12 cellular contexts compared by ENCODE assay signal in genomic region chr2:66587216-66587615, GRCh38.
A peak's percentile ranks its signal among the peaks of the same experiment; 100 is the strongest.
DNase-seq lines count a peak whose midpoint lies in the region; ATAC-seq, FAIRE-seq and TF ChIP-seq lines count a peak whose summit lies in the region.
"Had no signal": no experiment of that assay in that cellular context is flagged by ENCODE, and none has a peak within 500 bp of the region (broad histone marks: within the 10 kb centered on the region; RNA-seq: fewer than 3 reads in every experiment).

No MANE protein-coding gene starts in this region.

- POLR2A ChIA-PET in PC-3 (lab: Charles Lee; ENCODE audit: unreplicated experiment), result no interaction called here

- peak; percentile 62; the same call in 1 of the 2 replicates for ATAC-seq in PC-3
- ATAC-seq in foreskin keratinocyte, result no peak
- ATAC-seq in HG02588 (IDR thresholded peaks at IDR 0.05; ENCODE audit: unreplicated experiment), result no peak

- no peak overlapping the region for H3K9ac ChIP-seq in GM23248
- no peak overlapping the region for H3K9ac ChIP-seq in PC-3 (ENCODE audit: low read length)

- no peak for FAIRE-seq in GM12891 (lab: Jason Lieb, UNC)

- in situ Hi-C loops in GM23248 (cut with MboI), result loop anchor here (10.0 kb wide), 1 partner anchor 1248 kb away; no protein-coding TSS in a partner anchor

- no peaks in the 10 kb centered on the region for H4K20me1 ChIP-seq in GM23248 (ENCODE audit: insufficient read depth)
- H4K20me1 ChIP-seq in PC-3 (ENCODE audit: low read length), result no peaks in the 10 kb centered on the region

- no peak overlapping the region for H2AFZ ChIP-seq in GM23248
- no peak overlapping the region for H2AFZ ChIP-seq in PC-3 (ENCODE audit: low read length)

- CTCF ChIA-PET in PC-3 (lab: Charles Lee), result no interaction called here

- no TSS peak for BruUV-seq in PC-3 (replicated peaks; lab: Mats Ljungman, UMichigan)

- no peak overlapping the region for H3K27ac ChIP-seq in GM23248
- H3K27ac ChIP-seq in PC-3 (ENCODE audit: low read length), result no peak overlapping the region
- no peak overlapping the region for H3K27ac ChIP-seq in foreskin keratinocyte
- no peak overlapping the region for H3K27ac ChIP-seq in prostate gland
- H3K27ac ChIP-seq: epithelial cell of prostate had no signal

- intact Hi-C loops in PC-3 (cut with micrococcal nuclease), result no loop called here
- intact Hi-C loops in prostate gland (cut with DNase I), result loop anchor here (10.0 kb wide), 2 partner anchors 888 to 1068 kb away; no protein-coding TSS in a partner anchor

- no peak overlapping the region for H3K4me3 ChIP-seq in GM23248
- no peak overlapping the region for H3K4me3 ChIP-seq in PC-3 (ENCODE audit: low read length)
- H3K4me3 ChIP-seq in prostate gland, result no peak overlapping the region

- H3K4me1 ChIP-seq in GM23248 (ENCODE audit: insufficient read depth) (no peaks in the 10 kb centered on the region), PC-3 (ENCODE audit: insufficient read depth, low read length) (no peaks in the 10 kb centered on the region), foreskin keratinocyte (no peaks in the 10 kb centered on the region), prostate gland (replicated peaks) (no peaks in the 10 kb centered on the region)

- peak; percentile 17 for DNase-seq in 8988T
- peak; percentile 26 for DNase-seq in GM23248
- DNase-seq in PC-3, result peak; percentile 60
- no peak for DNase-seq in foreskin keratinocyte
- DNase-seq in prostate gland (ENCODE audit: low spot score), result no peak
- no peak for DNase-seq in NCI-H1436 (lab: John Stamatoyannopoulos, UW)
- no peak for DNase-seq in GM12891 (ENCODE audit: insufficient read length, low spot score)
- DNase-seq: activated naive CD4-positive, alpha-beta T cell treated with Interleukin-2 at 50 U/mL for 16 hours; CD4-positive, CD25-positive, alpha-beta regulatory T cell; T1000 had no signal

- H3K79me2 ChIP-seq in GM23248 (ENCODE audit: insufficient read depth), result no peaks in the 10 kb centered on the region
- H3K79me2 ChIP-seq in PC-3 (ENCODE audit: low read length), result no peaks in the 10 kb centered on the region

- H3K9me2 ChIP-seq in GM23248 (ENCODE audit: insufficient read depth) (no peaks in the 10 kb centered on the region), PC-3 (replicated peaks; ENCODE audit: low read length) (no peaks in the 10 kb centered on the region; the same call in 1 of the 2 replicates)

- H3K9me3 ChIP-seq in GM23248 (ENCODE audit: low read depth), result no peaks in the 10 kb centered on the region
- no peaks in the 10 kb centered on the region for H3K9me3 ChIP-seq in PC-3 (ENCODE audit: low read length)
- H3K9me3 ChIP-seq in prostate gland, result no peaks in the 10 kb centered on the region

- no peak for TF ChIP-seq POLR2A in prostate gland (IDR thresholded peaks at IDR 0.05)
- no peak for TF ChIP-seq POLR2A in GM12891 (IDR thresholded peaks at IDR 0.05; ENCODE audit: low read depth, low read length)

- H3K4me2 ChIP-seq in GM23248 (ENCODE audit: unreplicated experiment) (no peak overlapping the region), PC-3 (ENCODE audit: low read length) (no peak overlapping the region)

- H3K36me3 ChIP-seq in GM23248 (ENCODE audit: low read depth) (no peaks in the 10 kb centered on the region), PC-3 (ENCODE audit: low read depth, low read length) (no peaks in the 10 kb centered on the region), prostate gland (no peaks in the 10 kb centered on the region)

- peak; percentile 69 for TF ChIP-seq CTCF in PC-3 (conservative IDR thresholded peaks at IDR 0.05; ENCODE audit: low read depth, low read length)
- peak; percentile 42 for TF ChIP-seq CTCF in foreskin keratinocyte (conservative IDR thresholded peaks at IDR 0.05)
- TF ChIP-seq CTCF in prostate gland (IDR thresholded peaks at IDR 0.05), result peak in 1 of 4 experiments; percentile 6

- no peaks in the 10 kb centered on the region for H3F3A ChIP-seq in GM23248 (ENCODE audit: insufficient read depth)
- H3F3A ChIP-seq in PC-3 (ENCODE audit: low read length, unreplicated experiment), result no peaks in the 10 kb centered on the region

- H3K27me3 ChIP-seq in GM23248 (replicated peaks; ENCODE audit: insufficient read depth), result no peaks in the 10 kb centered on the region
- H3K27me3 ChIP-seq in PC-3 (ENCODE audit: low read length), result peaks cover 24% of the 10 kb centered on the region
- peaks cover 28% of the 10 kb centered on the region for H3K27me3 ChIP-seq in foreskin keratinocyte
- H3K27me3 ChIP-seq in prostate gland (replicated peaks; ENCODE audit: insufficient read depth), result peaks cover 5% of the 10 kb centered on the region

- 49 to 62% methylated on average over 4 of the region's 4 CpGs for WGBS in GM23248 (ENCODE audit: low coverage in 1 of 2, low lambda C conversion rate in 2 of 2, missing lambda C conversion rate in 2 of 2), 2 experiments
- 69% methylated on average over 4 of the region's 4 CpGs for WGBS in prostate gland

TF ChIP-seq in GM12891, 5 proteins besides CTCF, POLR2A, EP300 and RAD21:
- TF ChIP-seq TAF1 (IDR thresholded peaks at IDR 0.05; ENCODE audit: low read depth, low read length) (no peak), PAX5 (IDR thresholded peaks at IDR 0.05; ENCODE audit: insufficient read depth, low read length, severe bottlenecking) (no peak), SPI1 (IDR thresholded peaks at IDR 0.05; ENCODE audit: low read depth, low read length) (no peak), POU2F2 (IDR thresholded peaks at IDR 0.05; ENCODE audit: low read depth, low read length) (no peak), POLR2AphosphoS5 (IDR thresholded peaks at IDR 0.05; ENCODE audit: low read depth, low read length) (no peak)
TF ChIP-seq in GM12891: peak in this region for 0.

Comparison
In these comparisons a context has a peak if more than half of its experiments do, and no peak if none do; other contexts are left out.
1. DNase-seq: peak in 8988T (single experiment), GM23248 (single experiment) and PC-3 (single experiment); none in foreskin keratinocyte (0 of 2), prostate gland (single experiment), NCI-H1436 (single experiment) and GM12891 (single experiment).